ENCODE assay signal across 12 cellular contexts in genomic region chr7:116232402-116232749, GRCh38. TPM values are rescaled to one million over a fixed set of nuclear protein-coding genes. Genes with fewer than 3 reads are reported as not detected.
A peak's percentile ranks its signal among the peaks of the same experiment; 100 is the strongest.
DNase-seq lines count a peak whose midpoint lies in the region; ATAC-seq and TF ChIP-seq lines count a peak whose summit lies in the region.
"Had no signal": no experiment of that assay in that cellular context is flagged by ENCODE, and none has a peak within 500 bp of the region (broad histone marks: within the 10 kb centered on the region; RNA-seq: fewer than 3 reads in every experiment).

No MANE protein-coding gene starts in this region.

- TF ChIP-seq POLR2A in thyroid gland (IDR thresholded peaks at IDR 0.05), result no peak

- no peaks in the 10 kb centered on the region for H3K9me3 Mint-ChIP-seq in activated naive CD4-positive, alpha-beta T cell treated with anti-CD3 and anti-CD28 coated beads, Interleukin-2, amount 50 U/mL, for 72 hours
- H3K9me3 Mint-ChIP-seq in immature natural killer cell, result no peaks in the 10 kb centered on the region

- H3K9me3 ChIP-seq in adipocyte (ENCODE audit: control insufficient read depth, low read length), result no peaks in the 10 kb centered on the region
- H3K9me3 ChIP-seq in thyroid gland, result no peaks in the 10 kb centered on the region

- H3K4me1 Mint-ChIP-seq in immature natural killer cell, result peaks cover 94 to 100% of the 10 kb centered on the region in 2 donors

- H3K27me3 Mint-ChIP-seq in immature natural killer cell (ENCODE audit: low read depth in 3 of 3), result peaks cover 0 to 3% (median 0%) of the 10 kb centered on the region in 3 donors

- H3K4me3 ChIP-seq in adipocyte (ENCODE audit: low read length) (no peak overlapping the region), thyroid gland (replicated peaks in 1 of 3) (no peak overlapping the region)

- intact Hi-C loops in thyroid gland (cut with DNase I), result no loop called here

- H3K27ac ChIP-seq in thyroid gland, result peak overlapping the region; percentile 87 to 90 (median 88)

- no peak for TF ChIP-seq CTCF in thyroid gland (IDR thresholded peaks at IDR 0.05)

- no peak for DNase-seq in activated naive CD4-positive, alpha-beta T cell treated with anti-CD3 and anti-CD28 coated beads, Interleukin-2, amount 50 U/mL, for 72 hours (ENCODE audit: low spot score in 2 of 2)
- DNase-seq in activated naive CD4-positive, alpha-beta T cell treated with anti-CD3 and anti-CD28 coated beads, Interleukin-2, amount 50 U/mL, for 16 hours, result no peak
- DNase-seq in adipocyte (ENCODE audit: low read depth) (peak; percentile 79), immature natural killer cell (no peak), thyroid gland (no peak), GM19240 (ENCODE audit: insufficient read length, low spot score) (no peak), NCI-H2227 treated with DMSO at 0.1 percent for 48 hours (lab: John Stamatoyannopoulos, UW) (no peak), NCI-H2081 treated with DMSO at 0.1 percent for 48 hours (lab: John Stamatoyannopoulos, UW) (no peak)
- DNase-seq: activated effector memory CD4-positive, alpha-beta T cell treated with anti-CD3 and anti-CD28 coated beads, Interleukin-2, amount 50 U/mL, for 16 hours; effector CD4-positive, alpha-beta T cell; NCI-H345; stimulated activated naive CD4-positive, alpha-beta T cell had no signal

- H3K4me3 Mint-ChIP-seq in immature natural killer cell, result peak overlapping the region; percentile 33 to 68 (median 40)

- H3K27me3 ChIP-seq in adipocyte (replicated peaks; ENCODE audit: control insufficient read depth, insufficient read depth, low read length) (no peaks in the 10 kb centered on the region), thyroid gland (no peaks in the 10 kb centered on the region)

- peak overlapping the region; percentile 55 to 89 for H3K27ac Mint-ChIP-seq in activated naive CD4-positive, alpha-beta T cell treated with anti-CD3 and anti-CD28 coated beads, Interleukin-2, amount 50 U/mL, for 72 hours
- peak overlapping the region; percentile 79 to 91 (median 81) for H3K27ac Mint-ChIP-seq in immature natural killer cell

- H3K36me3 Mint-ChIP-seq in activated naive CD4-positive, alpha-beta T cell treated with anti-CD3 and anti-CD28 coated beads, Interleukin-2, amount 50 U/mL, for 72 hours, result no peaks in the 10 kb centered on the region
- H3K36me3 Mint-ChIP-seq in immature natural killer cell, result peaks cover 0 to 1% (median 0%) of the 10 kb centered on the region in 3 donors

- ATAC-seq in activated naive CD4-positive, alpha-beta T cell treated with anti-CD3 and anti-CD28 coated beads, Interleukin-2, amount 50 U/mL, for 72 hours, result peak; percentile 52 to 58

- no peaks in the 10 kb centered on the region for H3K36me3 ChIP-seq in adipocyte (ENCODE audit: control insufficient read depth, insufficient read depth, low read length, severe bottlenecking)
- no peaks in the 10 kb centered on the region for H3K36me3 ChIP-seq in thyroid gland

- peak overlapping the region; percentile 4 for H3K9ac ChIP-seq in adipocyte (ENCODE audit: low read length)

- peaks cover 51% of the 10 kb centered on the region for H3K4me1 ChIP-seq in adipocyte (ENCODE audit: control insufficient read depth, insufficient read depth, low read length)
- H3K4me1 ChIP-seq in thyroid gland, result peaks cover 74 to 78% of the 10 kb centered on the region in 2 donors

RNA-seq across cellular contexts. Expression of gene TES, which starts 22.0 kb away (rescaled TPM):
- total RNA-seq in activated naive CD4-positive, alpha-beta T cell treated with anti-CD3 and anti-CD28 coated beads, Interleukin-2, amount 50 U/mL, for 72 hours, result 10 to 100 TPM; 45.8 to 79.2 TPM
- 100 to 1,000 TPM; 235 to 402 (median 325) TPM for polyA plus RNA-seq in immature natural killer cell
- total RNA-seq in thyroid gland, result 100 to 1,000 TPM; 148 to 177 (median 158) TPM
